ENCODE assay signal across 8 cellular contexts in the genomic region with DNA sequence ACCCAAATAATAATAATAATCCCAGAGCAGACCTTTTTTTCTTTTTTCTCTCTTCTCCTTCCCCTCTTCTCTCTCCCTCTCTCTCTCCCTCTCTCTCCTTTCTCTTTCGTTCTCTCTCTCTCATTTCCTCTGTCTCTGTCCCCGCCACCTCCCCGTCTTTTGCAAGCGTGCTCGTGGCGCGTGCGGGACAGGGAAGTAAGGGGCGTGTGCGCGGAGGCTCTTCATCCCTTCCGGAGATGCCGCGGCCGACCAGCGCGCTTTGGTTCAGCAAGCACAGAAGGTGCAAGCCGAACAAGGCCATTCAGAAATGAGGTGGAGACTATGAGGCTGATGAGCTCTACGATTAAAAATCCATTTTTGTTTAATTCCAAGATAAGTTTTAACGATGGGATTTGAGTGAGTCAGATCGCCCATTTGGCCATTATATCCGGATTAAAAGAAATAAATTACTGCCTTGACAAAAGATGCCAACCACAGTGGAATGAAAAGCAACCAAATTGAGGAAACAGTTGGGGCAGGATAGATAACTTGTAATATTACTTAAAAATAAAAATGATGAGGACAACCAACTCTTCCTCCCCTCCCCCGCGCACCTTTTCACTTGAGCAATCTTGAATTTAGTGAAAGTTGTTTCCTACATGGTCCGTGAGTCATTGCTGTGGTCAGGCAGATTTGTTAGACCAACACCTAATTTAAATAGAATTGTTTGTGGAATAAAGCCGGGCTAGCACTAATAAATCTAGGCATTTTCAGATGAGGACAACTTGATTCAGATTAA. TPM values are rescaled to one million over a fixed set of nuclear protein-coding genes. Genes with fewer than 3 reads are reported as not detected.
DNase-seq lines count a peak whose midpoint lies in the region; ATAC-seq and TF ChIP-seq lines count a peak whose summit lies in the region.

No MANE protein-coding gene starts in this region.

- H3K9me3 ChIP-seq in HUES48 (ENCODE audit: control insufficient read depth, insufficient read depth, low read length) (no peaks in the 10 kb centered on the region), right lobe of liver (no peaks in the 10 kb centered on the region), WERI-Rb-1 (ENCODE audit: severe bottlenecking) (no peaks in the 10 kb centered on the region)

- H3K4me1 ChIP-seq in HUES48 (ENCODE audit: control insufficient read depth, insufficient read depth, low read length), result peaks cover 31% of the 10 kb centered on the region
- H3K4me1 ChIP-seq in right lobe of liver, result peaks cover 0 to 5% (median 2%) of the 10 kb centered on the region in 4 donors

- H3K9ac ChIP-seq in HUES48 (ENCODE audit: low read depth, low read length), result no peak overlapping the region

- H3K27me3 ChIP-seq in HUES48 (ENCODE audit: control insufficient read depth, insufficient read depth, low read length) (peaks cover 30% of the 10 kb centered on the region), right lobe of liver (no peaks in the 10 kb centered on the region), WERI-Rb-1 (ENCODE audit: insufficient read depth, low read depth, severe bottlenecking) (peaks cover 73% of the 10 kb centered on the region)

- ATAC-seq in right lobe of liver, result peak; percentile 32 to 45 (median 38)
- ATAC-seq in GM18873 (IDR thresholded peaks at IDR 0.05; ENCODE audit: low FRiP score, unreplicated experiment), result no peak

- no peak for TF ChIP-seq POLR2A in right lobe of liver (IDR thresholded peaks at IDR 0.05)

- H3K36me3 ChIP-seq in HUES48 (ENCODE audit: control insufficient read depth, insufficient read depth, low read length) (no peaks in the 10 kb centered on the region), right lobe of liver (no peaks in the 10 kb centered on the region), WERI-Rb-1 (no peaks in the 10 kb centered on the region)

- TF ChIP-seq CTCF in AG10803 (conservative IDR thresholded peaks at IDR 0.05; ENCODE audit: low read length), result no peak
- TF ChIP-seq CTCF in WI38 (IDR thresholded peaks at IDR 0.05; ENCODE audit: low read depth, low read length), result no peak
- no peak for TF ChIP-seq CTCF in choroid plexus epithelial cell (conservative IDR thresholded peaks at IDR 0.05; ENCODE audit: low read depth, low read length)
- no peak for TF ChIP-seq CTCF in right lobe of liver (IDR thresholded peaks at IDR 0.05)
- TF ChIP-seq CTCF in WERI-Rb-1 (IDR thresholded peaks at IDR 0.05; ENCODE audit: low read depth, low read length), result no peak

- intact Hi-C loops in right lobe of liver (cut with DNase I), result no loop called here

- WGBS in right lobe of liver (ENCODE audit: insufficient coverage, low coverage, low lambda C conversion rate, missing lambda C conversion rate), result 27% methylated on average over 26 of the region's 26 CpGs

- no peak overlapping the region for H3K27ac ChIP-seq in HUES48 (ENCODE audit: low read depth, low read length)
- H3K27ac ChIP-seq in right lobe of liver, result peak overlapping the region; percentile 69 to 79 (median 77)
- no peak overlapping the region for H3K27ac ChIP-seq in WERI-Rb-1

- DNase-seq in AG10803 (ENCODE audit: low read depth), result peak; percentile 70
- peak; percentile 70 for DNase-seq in choroid plexus epithelial cell (ENCODE audit: low read depth)
- DNase-seq in right lobe of liver, result peak; percentile 57 to 72 (median 66)
- peak; percentile 24 to 32 (median 29) for DNase-seq in stimulated activated CD4-positive, alpha-beta T cell treated with anti-CD3 and anti-CD28 coated beads, TNF-alpha, amount 100 ng/mL, for 4 hours (ENCODE audit: low read depth in 3 of 3)
- DNase-seq in WERI-Rb-1, result no peak

- peak overlapping the region; percentile 80 for H3K4me3 ChIP-seq in AG10803 (ENCODE audit: low read length)
- H3K4me3 ChIP-seq in HUES48 (ENCODE audit: low read depth, low read length), result peak overlapping the region; percentile 87
- peak overlapping the region; percentile 76 for H3K4me3 ChIP-seq in WI38 (ENCODE audit: low read depth, low read length)
- peak overlapping the region; percentile 75 for H3K4me3 ChIP-seq in choroid plexus epithelial cell (ENCODE audit: low read depth, low read length)
- peak overlapping the region; percentile 51 to 68 (median 54) for H3K4me3 ChIP-seq in right lobe of liver
- no peak overlapping the region for H3K4me3 ChIP-seq in WERI-Rb-1 (ENCODE audit: low read depth, low read length)

RNA-seq across cellular contexts. Expression of a gene that starts 1.2 kb away (rescaled TPM):
- total RNA-seq in right lobe of liver, result 1 to 10 TPM in 5 of 6 experiments, under 1 TPM in 1; 0.88 to 4.3 (median 1.9) TPM

RNA-seq across cellular contexts. Expression of a gene that starts 1.5 kb away (rescaled TPM):
- 1 to 10 TPM in 3 of 6 experiments, under 1 TPM in 3; 0.62 to 3.0 (median 1.1) TPM for total RNA-seq in right lobe of liver

Comparison
In these comparisons a context has a peak if more than half of its experiments do, and no peak if none do; other contexts are left out.
1. H3K27ac ChIP-seq: peak in right lobe of liver (3 of 3); none in HUES48 (single experiment) and WERI-Rb-1 (single experiment).